ENCODE assay signal across 24 cellular contexts in the genomic region with DNA sequence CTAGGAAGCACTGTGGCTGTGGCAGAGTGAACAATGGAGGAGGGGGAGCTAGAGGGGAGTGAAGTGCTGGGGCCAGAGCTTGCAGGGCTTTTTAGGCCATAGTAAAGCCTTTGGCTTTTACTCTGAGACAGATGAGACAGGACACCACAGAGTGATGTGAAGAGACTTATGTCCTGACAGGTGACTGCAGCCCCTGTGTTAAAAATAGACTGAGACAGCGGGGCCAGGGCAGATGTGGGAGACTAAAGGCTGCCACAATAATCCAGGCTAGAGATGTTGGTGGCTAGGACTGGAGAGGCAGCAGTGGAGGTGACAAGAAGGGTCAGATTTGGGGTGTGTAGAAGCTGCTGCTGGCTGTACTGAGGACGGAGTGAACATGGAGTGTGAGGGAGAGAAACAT. TPM values are rescaled to one million over a fixed set of nuclear protein-coding genes. Genes with fewer than 3 reads are reported as not detected.
A peak's percentile ranks its signal among the peaks of the same experiment; 100 is the strongest.
DNase-seq lines count a peak whose midpoint lies in the region; ATAC-seq and TF ChIP-seq lines count a peak whose summit lies in the region.
"Had no signal": no experiment of that assay in that cellular context is flagged by ENCODE, and none has a peak within 500 bp of the region (broad histone marks: within the 10 kb centered on the region; RNA-seq: fewer than 3 reads in every experiment).

No MANE protein-coding gene starts in this region.

- intact Hi-C loops in left cardiac atrium (cut with DNase I) (no loop called here), vagina (cut with DNase I) (no loop called here)

- H3K9me3 ChIP-seq in cardiac muscle cell (ENCODE audit: low read depth) (no peaks in the 10 kb centered on the region), neutrophil (no peaks in the 10 kb centered on the region), vagina (no peaks in the 10 kb centered on the region)

- no peaks in the 10 kb centered on the region for H3K4me1 Mint-ChIP-seq in endothelial cell (ENCODE audit: unreplicated experiment)

- ATAC-seq in left cardiac atrium: no peak
- ATAC-seq in stimulated activated naive CD8-positive, alpha-beta T cell treated with anti-CD3 and anti-CD28 coated beads, Interleukin-15, Interleukin-2, amounts not matched to agents 100 U/mL and 50 U/mL, for 24 hours: no peak
- no peak for ATAC-seq in HG03196 (IDR thresholded peaks at IDR 0.05; ENCODE audit: unreplicated experiment)
- ATAC-seq: Right ventricle myocardium inferior had no signal

- TF ChIP-seq POLR2A in vagina (IDR thresholded peaks at IDR 0.05): no peak

- peaks cover 2% of the 10 kb centered on the region for H3K27me3 ChIP-seq in cardiac muscle cell
- no peaks in the 10 kb centered on the region for H3K27me3 ChIP-seq in neutrophil
- no peaks in the 10 kb centered on the region for H3K27me3 ChIP-seq in vagina

- TF ChIP-seq CTCF in cardiac muscle cell (IDR thresholded peaks at IDR 0.05; ENCODE audit: low read depth, low read length) (no peak), endothelial cell (IDR thresholded peaks at IDR 0.05; ENCODE audit: unreplicated experiment) (no peak), neutrophil (IDR thresholded peaks at IDR 0.05) (no peak), vagina (IDR thresholded peaks at IDR 0.05) (no peak)

- no peaks in the 10 kb centered on the region for H3K36me3 ChIP-seq in cardiac muscle cell
- no peaks in the 10 kb centered on the region for H3K36me3 ChIP-seq in neutrophil
- H3K36me3 ChIP-seq in vagina: peaks cover 0 to 22% of the 10 kb centered on the region in 2 donors

- peaks cover 5% of the 10 kb centered on the region for H3K27me3 Mint-ChIP-seq in endothelial cell (ENCODE audit: unreplicated experiment)

- peak overlapping the region; percentile 44 for H3K4me3 Mint-ChIP-seq in endothelial cell (ENCODE audit: unreplicated experiment)

- H3K4me1 ChIP-seq in cardiac muscle cell (ENCODE audit: low read depth) (no peaks in the 10 kb centered on the region), neutrophil (ENCODE audit: control insufficient read depth in 1 of 2, insufficient read depth in 1 of 2, low read depth in 1 of 2, low read length in 1 of 2) (peaks cover 59 to 63% of the 10 kb centered on the region in 2 experiments), vagina (peaks cover 8% of the 10 kb centered on the region)

- no peak overlapping the region for H3K27ac Mint-ChIP-seq in endothelial cell (ENCODE audit: unreplicated experiment)

- no peaks in the 10 kb centered on the region for H3K9me3 Mint-ChIP-seq in endothelial cell (ENCODE audit: unreplicated experiment)

- H3K4me3 ChIP-seq in cardiac muscle cell: no peak overlapping the region
- H3K4me3 ChIP-seq in neutrophil (ENCODE audit: low read depth in 1 of 2, low read length in 1 of 2): no peak overlapping the region
- no peak overlapping the region for H3K4me3 ChIP-seq in vagina

- H3K27ac ChIP-seq in cardiac muscle cell (peak overlapping the region; percentile 34), neutrophil (peak overlapping the region; percentile 48), vagina (no peak overlapping the region)
- H3K27ac ChIP-seq: C4-2B had no signal

- H3K36me3 Mint-ChIP-seq in endothelial cell (ENCODE audit: low read depth, unreplicated experiment): peaks cover 11% of the 10 kb centered on the region

- DNase-seq in cardiac muscle cell (ENCODE audit: low read depth in 1 of 2, low spot score in 1 of 2) (no peak), left cardiac atrium (no peak), endothelial cell (ENCODE audit: low spot score) (no peak), NCI-H2081 (lab: John Stamatoyannopoulos, UW) (no peak), vagina (ENCODE audit: extremely low spot score in 2 of 2) (no peak)
- DNase-seq in stimulated activated naive CD8-positive, alpha-beta T cell treated with anti-CD3 and anti-CD28 coated beads, Interleukin-15, Interleukin-2, amounts not matched to agents 100 U/mL and 50 U/mL, for 24 hours: no peak
- DNase-seq: AML-193, EL, GF-D8, GOT3, HCEC 1CT, Kasumi-1, NCI-H1694, NCI-H2081 treated with DMSO at 0.1 percent for 48 hours, NCI-H2171 treated with DMSO at 0.1 percent for 48 hours, NCI-H526 had no signal

RNA-seq across cellular contexts. Expression of a gene that starts 27.6 kb away (rescaled TPM):
- total RNA-seq in cardiac muscle cell: 13.3 and 24.6 TPM in 2 replicates
- polyA plus RNA-seq in cardiac muscle cell: 11.2 and 23.7 TPM in 2 replicates
- 1 to 10 TPM; 5.8 to 7.2 TPM for total RNA-seq in left cardiac atrium
- 10.4 TPM for total RNA-seq in endothelial cell (ENCODE audit: unreplicated experiment)
- 22.6 TPM for total RNA-seq in vagina

RNA-seq across cellular contexts. Expression of a gene that starts 27.6 kb away (rescaled TPM):
- total RNA-seq in cardiac muscle cell: 0.09 and 0.11 TPM in 2 replicates
- polyA plus RNA-seq in cardiac muscle cell: 0.61 and 1.3 TPM in 2 replicates
- 1 to 10 TPM; 1.9 to 2.4 TPM for total RNA-seq in left cardiac atrium
- total RNA-seq in endothelial cell (ENCODE audit: unreplicated experiment): 0.62 TPM
- total RNA-seq in vagina: 2.0 TPM

RNA-seq across cellular contexts. Expression of a gene that starts 42.6 kb away (rescaled TPM):
- total RNA-seq in cardiac muscle cell: 32.6 and 45.1 TPM in 2 replicates
- polyA plus RNA-seq in cardiac muscle cell: 57.3 and 64.7 TPM in 2 replicates
- 10 to 100 TPM; 58.0 to 58.9 TPM for total RNA-seq in left cardiac atrium
- 60.2 TPM for total RNA-seq in endothelial cell (ENCODE audit: unreplicated experiment)
- total RNA-seq in vagina: 45.2 TPM

RNA-seq across cellular contexts. Expression of a gene that starts 49.5 kb away (rescaled TPM):
- total RNA-seq in cardiac muscle cell (0.11 TPM in 1 of 2 replicates, not detected in the other), left cardiac atrium (not detected), endothelial cell (ENCODE audit: unreplicated experiment) (45.2 TPM), vagina (not detected)
- polyA plus RNA-seq in cardiac muscle cell: 0.47 and 0.89 TPM in 2 replicates
- total RNA-seq: A172, MCF 10A, Right ventricle myocardium inferior, SK-MEL-5 had no signal
- polyA plus RNA-seq: AG04450 had no signal
